ENCODE assay signal across 26 cellular contexts in the genomic region with DNA sequence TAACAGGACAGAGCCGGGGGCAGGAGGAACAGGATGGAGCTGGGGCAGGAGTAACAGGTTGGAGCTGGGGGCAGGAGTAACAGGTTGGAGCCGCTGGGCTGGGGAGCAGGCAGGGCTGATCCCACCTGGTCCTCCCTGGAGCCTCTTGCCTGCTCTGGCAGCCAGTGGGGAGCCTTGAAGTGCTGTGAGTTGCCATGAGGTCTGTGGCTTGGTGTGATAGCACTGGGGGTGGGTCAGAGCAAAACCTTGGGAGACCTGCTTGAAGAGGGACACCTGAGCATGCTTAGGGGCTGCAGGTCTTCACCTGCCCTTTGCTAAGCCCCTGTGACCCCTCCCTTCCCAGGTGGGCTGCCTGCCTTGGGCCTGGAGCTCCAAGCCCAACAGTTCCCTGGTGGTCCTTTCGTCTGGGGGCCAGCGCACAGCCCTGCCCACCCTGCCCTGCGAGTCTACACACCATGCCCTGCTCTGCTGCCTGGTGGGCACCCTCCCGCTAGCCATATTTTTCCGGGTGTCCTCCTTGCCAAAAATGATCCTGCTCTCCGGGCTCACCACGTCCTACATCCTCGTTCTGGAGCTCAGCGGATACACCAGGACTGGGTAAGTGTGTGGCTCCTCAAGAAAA.
A peak's percentile ranks its signal among the peaks of the same experiment; 100 is the strongest.
DNase-seq lines count a peak whose midpoint lies in the region; ATAC-seq and TF ChIP-seq lines count a peak whose summit lies in the region.
"Had no signal": no experiment of that assay in that cellular context is flagged by ENCODE, and none has a peak within 500 bp of the region (broad histone marks: within the 10 kb centered on the region; RNA-seq: fewer than 3 reads in every experiment).

No MANE protein-coding gene starts in this region.

- H3K27ac ChIP-seq in right atrium auricular region = no peak overlapping the region
- H3K27ac ChIP-seq: ascending aorta; BLaER1 treated with 17β-estradiol and CSF1 and Interleukin-3, amounts not matched to agents 10 nM and 100 nM; parathyroid adenoma; SK-N-MC had no signal

- TF ChIP-seq CTCF in right atrium auricular region (IDR thresholded peaks at IDR 0.05) = no peak
- TF ChIP-seq CTCF in osteocyte (IDR thresholded peaks at IDR 0.05) = no peak
- no peak for TF ChIP-seq CTCF in foreskin fibroblast (IDR thresholded peaks at IDR 0.05; ENCODE audit: low read depth, low read length)

- no peaks in the 10 kb centered on the region for H3K36me3 Mint-ChIP-seq in osteocyte (ENCODE audit: unreplicated experiment)
- H3K36me3 Mint-ChIP-seq: activated naive CD8-positive, alpha-beta T cell treated with anti-CD3 and anti-CD28 coated beads for 36 hours had no signal

- no peaks in the 10 kb centered on the region for H3K4me1 ChIP-seq in right atrium auricular region
- H3K4me1 ChIP-seq: ascending aorta, parathyroid adenoma had no signal

- H3K27ac Mint-ChIP-seq in osteocyte (ENCODE audit: unreplicated experiment) = no peak overlapping the region
- H3K27ac Mint-ChIP-seq: activated CD4-positive, alpha-beta T cell treated with anti-CD3 and anti-CD28 coated beads for 36 hours; activated naive CD8-positive, alpha-beta T cell treated with anti-CD3 and anti-CD28 coated beads for 36 hours; activated T-helper 17 cell treated with anti-CD3 and anti-CD28 coated beads, Interleukin-2, amount 50 U/mL, for 72 hours; T-helper 1 cell treated with Interleukin-12 subunit alpha and Interleukin-12 subunit beta and Interleukin-4 antibody, amounts not matched to agents 30 μg/mL and 1 μg/mL, for 36 hours had no signal

- H3K27me3 Mint-ChIP-seq in osteocyte (ENCODE audit: unreplicated experiment) = no peaks in the 10 kb centered on the region

- H3K36me3 ChIP-seq in right atrium auricular region = no peaks in the 10 kb centered on the region
- H3K36me3 ChIP-seq: ascending aorta; BLaER1 treated with 17β-estradiol and CSF1 and Interleukin-3, amounts not matched to agents 10 nM and 100 nM had no signal

- ATAC-seq in left ventricle myocardium superior (no peak), GM21717 (IDR thresholded peaks at IDR 0.05; ENCODE audit: unreplicated experiment) (no peak)
- ATAC-seq: activated CD4-positive, alpha-beta T cell treated with anti-CD3 and anti-CD28 coated beads for 36 hours; activated T-helper 17 cell treated with anti-CD3 and anti-CD28 coated beads, Interleukin-2, amount 50 U/mL, for 72 hours had no signal

- H3K9me3 Mint-ChIP-seq in osteocyte (ENCODE audit: unreplicated experiment) = no peaks in the 10 kb centered on the region
- H3K9me3 Mint-ChIP-seq: activated naive CD8-positive, alpha-beta T cell treated with anti-CD3 and anti-CD28 coated beads for 36 hours; activated T-helper 17 cell treated with anti-CD3 and anti-CD28 coated beads, Interleukin-2, amount 50 U/mL, for 72 hours; central memory CD8-positive, alpha-beta T cell; nephron; T-helper 1 cell treated with Interleukin-12 subunit alpha and Interleukin-12 subunit beta and Interleukin-4 antibody, amounts not matched to agents 30 μg/mL and 1 μg/mL, for 36 hours had no signal

- H3K4me3 ChIP-seq in right atrium auricular region = no peak overlapping the region
- no peak overlapping the region for H3K4me3 ChIP-seq in foreskin fibroblast (ENCODE audit: low read depth in 1 of 2, low read length in 2 of 2)
- H3K4me3 ChIP-seq: ascending aorta; BLaER1 treated with 17β-estradiol and CSF1 and Interleukin-3, amounts not matched to agents 10 nM and 100 nM; SK-N-MC had no signal

- H3K27me3 ChIP-seq in right atrium auricular region = no peaks in the 10 kb centered on the region
- H3K27me3 ChIP-seq: ascending aorta; BLaER1 treated with 17β-estradiol and CSF1 and Interleukin-3, amounts not matched to agents 10 nM and 100 nM had no signal

- no peaks in the 10 kb centered on the region for H3K4me1 Mint-ChIP-seq in osteocyte (ENCODE audit: unreplicated experiment)
- H3K4me1 Mint-ChIP-seq: activated CD4-positive, alpha-beta T cell treated with anti-CD3 and anti-CD28 coated beads for 36 hours; activated naive CD8-positive, alpha-beta T cell treated with anti-CD3 and anti-CD28 coated beads for 36 hours; activated T-helper 17 cell treated with anti-CD3 and anti-CD28 coated beads, Interleukin-2, amount 50 U/mL, for 72 hours; central memory CD8-positive, alpha-beta T cell; nephron had no signal

- intact Hi-C loops in left ventricle myocardium superior (cut with micrococcal nuclease) = no loop called here

- no peak overlapping the region for H3K4me3 Mint-ChIP-seq in osteocyte (ENCODE audit: unreplicated experiment)
- H3K4me3 Mint-ChIP-seq: activated CD4-positive, alpha-beta T cell treated with anti-CD3 and anti-CD28 coated beads for 36 hours; activated naive CD8-positive, alpha-beta T cell treated with anti-CD3 and anti-CD28 coated beads for 36 hours; activated T-helper 17 cell treated with anti-CD3 and anti-CD28 coated beads, Interleukin-2, amount 50 U/mL, for 72 hours; central memory CD8-positive, alpha-beta T cell; nephron; T-helper 1 cell treated with Interleukin-12 subunit alpha and Interleukin-12 subunit beta and Interleukin-4 antibody, amounts not matched to agents 30 μg/mL and 1 μg/mL, for 36 hours had no signal

- no peaks in the 10 kb centered on the region for H3K9me3 ChIP-seq in right atrium auricular region
- H3K9me3 ChIP-seq: ascending aorta; BLaER1 treated with 17β-estradiol and CSF1 and Interleukin-3, amounts not matched to agents 10 nM and 100 nM had no signal

- DNase-seq in right atrium auricular region (ENCODE audit: low spot score) (peak; percentile 43), left ventricle myocardium superior (no peak), ecto neural progenitor cell (ENCODE audit: low spot score) (peak; percentile 33), osteocyte (ENCODE audit: extremely low spot score, unreplicated experiment) (peak; percentile 80), foreskin fibroblast (no peak), NCI-H446 treated with DMSO at 0.1 percent for 48 hours (lab: John Stamatoyannopoulos, UW) (no peak)
- DNase-seq: ACHN; activated CD4-positive, alpha-beta T cell treated with anti-CD3 and anti-CD28 coated beads for 36 hours; activated naive CD8-positive, alpha-beta T cell treated with anti-CD3 and anti-CD28 coated beads for 36 hours; erythroblast; foreskin melanocyte; Karpas-422; MV-4-11; NCI-H69; RPMI8226; stimulated activated CD8-positive, alpha-beta memory T cell treated with anti-CD3 and anti-CD28 coated beads, Interleukin-4, amount 100 ng/mL, for 48 hours; trophoblast cell had no signal

Comparison
In these comparisons a context has a peak if more than half of its experiments do, and no peak if none do; other contexts are left out.
1. DNase-seq: peak in right atrium auricular region (single experiment), ecto neural progenitor cell (single experiment) and osteocyte (single experiment); none in left ventricle myocardium superior (single experiment), foreskin fibroblast (0 of 2) and NCI-H446 treated with DMSO at 0.1 percent for 48 hours (single experiment).